34 cellular contexts compared by ENCODE assay signal in genomic region chr15:74170845-74171578, GRCh38. TPM values are rescaled to one million over a fixed set of nuclear protein-coding genes. Genes with fewer than 3 reads are reported as not detected.
DNase-seq lines count a peak whose midpoint lies in the region; ATAC-seq and TF ChIP-seq lines count a peak whose summit lies in the region.
"Had no signal": no experiment of that assay in that cellular context is flagged by ENCODE, and none has a peak within 500 bp of the region (broad histone marks: within the 10 kb centered on the region; RNA-seq: fewer than 3 reads in every experiment).

No MANE protein-coding gene starts in this region.

- no peak for TF ChIP-seq CTCF in lower lobe of right lung (IDR thresholded peaks at IDR 0.05)
- TF ChIP-seq CTCF in testis (IDR thresholded peaks at IDR 0.05): no peak

- no peaks in the 10 kb centered on the region for H3K36me3 ChIP-seq in lower lobe of right lung
- H3K36me3 ChIP-seq in testis (ENCODE audit: low read depth, missing control alignments): no peaks in the 10 kb centered on the region
- H3K36me3 ChIP-seq: colonic mucosa, neutrophil, prostate gland, upper lobe of left lung had no signal

- no peak for TF ChIP-seq POLR2A in testis (IDR thresholded peaks at IDR 0.05)

- DNase-seq in NCI-H748 (lab: John Stamatoyannopoulos, UW; ENCODE audit: unreplicated experiment) (peak; percentile 38), NCI-H748 treated with DMSO at 0.1 percent for 48 hours (lab: John Stamatoyannopoulos, UW) (no peak), lower lobe of right lung (peak; percentile 15), testis (peak; percentile 8), NCI-H2171 treated with DMSO at 0.1 percent for 48 hours (lab: John Stamatoyannopoulos, UW) (no peak)
- DNase-seq in stimulated activated CD4-positive, alpha-beta T cell treated with anti-CD3 and anti-CD28 coated beads, Interleukin-4, amount 100 ng/mL, for 1 hour: no peak
- DNase-seq in central memory CD4-positive, alpha-beta T cell: no peak
- DNase-seq: 8988T; activated CD4-positive, alpha-beta memory T cell treated with anti-CD3 and anti-CD28 coated beads, Interleukin-2, amount 10 ng/mL, durations not matched to agents 7 days and 5 days; activated CD4-positive, alpha-beta T cell treated with anti-CD3 and anti-CD28 coated beads for 1 hour; activated naive CD4-positive, alpha-beta T cell treated with anti-CD3 and anti-CD28 coated beads, Interleukin-2, amount 50 U/mL, for 16 hours; amygdala; Caco-2; colonic mucosa; effector CD8-positive, alpha-beta T cell; hippocampal formation; NCI-H1048; NCI-H1694 treated with DMSO at 0.1 percent for 48 hours; NCI-H510A treated with DMSO at 0.1 percent for 48 hours; NK-92 treated with Interleukin-12 subunit alpha and Interleukin-12 subunit beta, amount 100 ng/mL, for 24 hours; PC-3; Right ventricle myocardium superior; stimulated activated CD4-positive, alpha-beta T cell treated with anti-CD3 and anti-CD28 coated beads, Interleukin-15, amount 100 ng/mL, for 24 hours; T-helper 2 cell; upper lobe of left lung had no signal

- H3K27ac ChIP-seq in lower lobe of right lung (no peak overlapping the region), testis (no peak overlapping the region)
- H3K27ac ChIP-seq: C4-2B, colonic mucosa, neutrophil, prostate gland, upper lobe of left lung had no signal

- H3K4me1 ChIP-seq in lower lobe of right lung (peaks cover 11% of the 10 kb centered on the region), testis (peaks cover 36% of the 10 kb centered on the region)
- H3K4me1 ChIP-seq: Caco-2, colonic mucosa, prostate gland had no signal

- no peak for TF ChIP-seq RAD21 in Ishikawa (IDR thresholded peaks at IDR 0.05; ENCODE audit: low read depth)

- H3K9me3 ChIP-seq in lower lobe of right lung (no peaks in the 10 kb centered on the region), testis (no peaks in the 10 kb centered on the region)
- H3K9me3 ChIP-seq: Caco-2, colonic mucosa, neutrophil, prostate gland, upper lobe of left lung had no signal

- TF ChIP-seq EP300 in Ishikawa (IDR thresholded peaks at IDR 0.05; ENCODE audit: borderline replicate concordance): no peak

- WGBS in testis, 2 donors: 82 to 89% methylated on average over 5 to 8 of the region's 8 CpGs

- no peaks in the 10 kb centered on the region for H3K27me3 ChIP-seq in lower lobe of right lung (ENCODE audit: low read depth)
- no peaks in the 10 kb centered on the region for H3K27me3 ChIP-seq in testis
- H3K27me3 ChIP-seq: colonic mucosa, upper lobe of left lung had no signal

- no peak overlapping the region for H3K4me3 ChIP-seq in lower lobe of right lung
- no peak overlapping the region for H3K4me3 ChIP-seq in testis
- H3K4me3 ChIP-seq: colonic mucosa, prostate gland, upper lobe of left lung had no signal

- ATAC-seq in lower lobe of right lung: no peak
- ATAC-seq: HCT116; PC-3; stimulated activated effector memory CD8-positive, alpha-beta T cell treated with anti-CD3 and anti-CD28 coated beads, Interleukin-12 subunit alpha, Interleukin-12 subunit beta, amount 100 ng/mL, for 72 hours had no signal

- intact Hi-C loops in lower lobe of right lung (cut with DNase I): no loop called here
- intact Hi-C loops in testis (cut with DNase I; ENCODE audit: low total_unique reads): no loop called here

TF ChIP-seq in Ishikawa, 13 proteins besides CTCF, POLR2A, EP300 and RAD21:
- TF ChIP-seq NFIC (IDR thresholded peaks at IDR 0.05): peak; percentile 15; the same call in 1 of the 2 replicates
- TF ChIP-seq TCF12 (IDR thresholded peaks at IDR 0.05; ENCODE audit: low read depth): no peak

RNA-seq across cellular contexts. Expression of gene ISLR, which starts 2.5 kb away (rescaled TPM):
- total RNA-seq in lower lobe of right lung: 24.0 TPM
- total RNA-seq in testis: 10 to 100 TPM; 24.0 to 39.5 TPM
- 73.7 TPM for polyA plus RNA-seq in testis (ENCODE audit: insufficient read depth, low read depth, low replicate concordance)
- total RNA-seq: activated CD4-positive, alpha-beta memory T cell treated with anti-CD3 and anti-CD28 coated beads, Interleukin-2, amount 10 ng/mL, durations not matched to agents 7 days and 5 days; Caco-2; PC-3 had no signal

RNA-seq across cellular contexts. Expression of gene STRA6, which starts 31.6 kb away (rescaled TPM):
- total RNA-seq in lower lobe of right lung: not detected
- 1 to 10 TPM; 4.1 to 9.3 TPM for total RNA-seq in testis
- 14.1 TPM for polyA plus RNA-seq in testis (ENCODE audit: insufficient read depth, low read depth, low replicate concordance)
- total RNA-seq: activated CD4-positive, alpha-beta memory T cell treated with anti-CD3 and anti-CD28 coated beads, Interleukin-2, amount 10 ng/mL, durations not matched to agents 7 days and 5 days; colonic mucosa; myocyte; Right ventricle myocardium superior; subcutaneous adipose tissue had no signal

RNA-seq across cellular contexts. Expression of gene ISLR2, which starts 40.6 kb away (rescaled TPM):
- total RNA-seq in lower lobe of right lung (1.2 TPM), testis (10 to 100 TPM; 12.8 to 17.7 TPM)
- polyA plus RNA-seq in testis (ENCODE audit: insufficient read depth, low read depth, low replicate concordance): 26.1 TPM
- total RNA-seq: bronchial epithelial cell, Caco-2, myocyte had no signal

Comparison
In these comparisons a context has a peak if more than half of its experiments do, and no peak if none do; other contexts are left out.
1. DNase-seq: peak in NCI-H748 (single experiment), lower lobe of right lung (single experiment) and testis (single experiment); none in NCI-H748 treated with DMSO at 0.1 percent for 48 hours (single experiment), NCI-H2171 treated with DMSO at 0.1 percent for 48 hours (single experiment), stimulated activated CD4-positive, alpha-beta T cell treated with anti-CD3 and anti-CD28 coated beads, Interleukin-4, amount 100 ng/mL, for 1 hour (single experiment) and central memory CD4-positive, alpha-beta T cell (single experiment).